In the genomic region with DNA sequence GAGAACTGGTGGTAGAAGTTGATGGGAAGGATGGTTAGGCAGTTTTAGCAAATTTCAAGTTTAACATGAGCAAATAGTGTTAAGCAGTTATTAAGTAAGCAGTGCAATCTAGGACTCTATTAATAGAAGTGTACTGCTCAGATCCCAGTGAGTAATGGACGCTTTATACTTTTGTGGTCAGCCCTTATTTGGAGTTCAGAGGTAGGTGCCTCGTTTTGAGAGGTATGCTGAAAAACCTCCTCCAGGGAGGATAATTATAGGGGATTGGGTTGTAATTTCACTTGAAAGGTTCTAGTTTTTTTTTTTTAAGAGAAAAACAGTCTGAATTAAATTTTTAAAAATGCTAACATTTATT, we compare ENCODE assay signal across 14 cellular contexts. TPM values are rescaled to one million over a fixed set of nuclear protein-coding genes. Genes with fewer than 3 reads are reported as not detected.
DNase-seq lines count a peak whose midpoint lies in the region; ATAC-seq and TF ChIP-seq lines count a peak whose summit lies in the region.
"Had no signal": no experiment of that assay in that cellular context is flagged by ENCODE, and none has a peak within 500 bp of the region (broad histone marks: within the 10 kb centered on the region; RNA-seq: fewer than 3 reads in every experiment).

No MANE protein-coding gene starts in this region.

- intact Hi-C loops in left cardiac atrium (cut with DNase I), result no loop called here
- intact Hi-C loops in gastrocnemius medialis (cut with DNase I; ENCODE audit: low total_unique reads), result no loop called here

- peak overlapping the region in 2 of 4 donors; percentile 52 to 64 for H3K27ac ChIP-seq in gastrocnemius medialis
- H3K27ac ChIP-seq: esophagus squamous epithelium had no signal

- DNase-seq in LHCN-M2 (ENCODE audit: low read depth) (peak; percentile 23), astrocyte of the hippocampus (ENCODE audit: low read depth, low spot score) (peak; percentile 67), left cardiac atrium (no peak), gastrocnemius medialis (no peak), NCI-H2171 (lab: John Stamatoyannopoulos, UW) (no peak), DMS153 (lab: John Stamatoyannopoulos, UW) (no peak)
- DNase-seq: C1 segment of cervical spinal cord, DND-41, esophagus squamous epithelium, midbrain, NCI-H345, upper lobe of left lung had no signal

- in situ Hi-C loops in gastrocnemius medialis (cut with MboI; ENCODE audit: low sequenced_read_pairs in 4 of 4), result no loop called here

- ATAC-seq in left cardiac atrium (peak; percentile 57 to 81), gastrocnemius medialis (peak; percentile 77 to 93), HG02870 (IDR thresholded peaks at IDR 0.05; ENCODE audit: unreplicated experiment) (no peak)
- ATAC-seq: GM12878 had no signal

- H3K4me1 ChIP-seq in gastrocnemius medialis, result peaks cover 7 to 16% of the 10 kb centered on the region in 2 donors

- no peaks in the 10 kb centered on the region for H3K9me3 ChIP-seq in gastrocnemius medialis
- H3K9me3 ChIP-seq: esophagus squamous epithelium, upper lobe of left lung had no signal

- no peak for TF ChIP-seq CTCF in gastrocnemius medialis (IDR thresholded peaks at IDR 0.05 in 4 of 5, conservative IDR thresholded peaks at IDR 0.05 in 1 of 5)

- no peaks in the 10 kb centered on the region for H3K36me3 ChIP-seq in gastrocnemius medialis
- H3K36me3 ChIP-seq: esophagus squamous epithelium, upper lobe of left lung had no signal

- TF ChIP-seq POLR2A in gastrocnemius medialis (IDR thresholded peaks at IDR 0.05), result no peak

- peak overlapping the region in 2 of 4 donors; percentile 9 to 11 for H3K4me3 ChIP-seq in gastrocnemius medialis
- H3K4me3 ChIP-seq: esophagus squamous epithelium, GM12878, upper lobe of left lung had no signal

- no peaks in the 10 kb centered on the region for H3K27me3 ChIP-seq in gastrocnemius medialis
- H3K27me3 ChIP-seq: esophagus squamous epithelium, upper lobe of left lung had no signal

RNA-seq across cellular contexts. Expression of gene CCDC7, which starts 33.5 kb away (rescaled TPM):
- 8.7 and 9.7 TPM in 2 replicates for total RNA-seq in LHCN-M2 (2014; rRNA removed)
- 0.64 TPM for polyA plus RNA-seq in LHCN-M2 (2012)
- total RNA-seq in left cardiac atrium, result 10 to 100 TPM; 25.7 to 29.3 TPM
- total RNA-seq in gastrocnemius medialis, result 10 to 100 TPM in 1 of 4 donors, 1 to 10 TPM in 3; 4.6 to 12.9 (median 5.9) TPM

Comparison
In these comparisons a context has a peak if more than half of its experiments do, and no peak if none do; other contexts are left out.
1. DNase-seq: peak in LHCN-M2 (single experiment) and astrocyte of the hippocampus (single experiment); none in left cardiac atrium (single experiment), gastrocnemius medialis (0 of 2), NCI-H2171 (single experiment) and DMS153 (single experiment).